In genomic region chr5:100496296-100496695, GRCh38 we compare ENCODE assay signal across 17 cellular contexts.
"Had no signal": no experiment of that assay in that cellular context is flagged by ENCODE, and none has a peak within 500 bp of the region (broad histone marks: within the 10 kb centered on the region; RNA-seq: fewer than 3 reads in every experiment).

No MANE protein-coding gene starts in this region.

- H3K4me3 Mint-ChIP-seq: activated T-helper 1 cell treated with anti-CD3 and anti-CD28 coated beads, Interleukin-12 subunit alpha, Interleukin-12 subunit beta, Interleukin-2, Interleukin-4 antibody, amounts not matched to agents 30 ng/mL and 10 ng/mL and 1 ng/mL, durations not matched to agents 14 hours and 24 hours and 36 hours; natural killer cell; stimulated activated naive CD8-positive, alpha-beta T cell treated with anti-CD3 and anti-CD28 coated beads, Interleukin-15, amount 100 ng/mL, for 72 hours had no signal

- H3K27me3 Mint-ChIP-seq: stimulated activated naive CD8-positive, alpha-beta T cell treated with anti-CD3 and anti-CD28 coated beads, Interleukin-15, amount 100 ng/mL, for 72 hours had no signal

- H3K9me3 Mint-ChIP-seq: activated T-helper 1 cell treated with anti-CD3 and anti-CD28 coated beads, Interleukin-12 subunit alpha, Interleukin-12 subunit beta, Interleukin-2, Interleukin-4 antibody, amounts not matched to agents 30 ng/mL and 10 ng/mL and 1 ng/mL, durations not matched to agents 14 hours and 24 hours and 36 hours; natural killer cell; stimulated activated naive CD8-positive, alpha-beta T cell treated with anti-CD3 and anti-CD28 coated beads, Interleukin-15, amount 100 ng/mL, for 72 hours had no signal

- H3K79me2 ChIP-seq: parathyroid adenoma had no signal

- DNase-seq: activated CD4-positive, CD25-positive, alpha-beta regulatory T cell treated with anti-CD3 and anti-CD28 coated beads, Interleukin-2, amount 50 U/mL, for 72 hours; foreskin fibroblast; glutamatergic neuron; hypothalamus; left ventricle myocardium superior; mesenchymal stem cell; natural killer cell; sigmoid colon; stimulated activated CD4-positive, alpha-beta T cell treated with anti-CD3 and anti-CD28 coated beads, Interleukin-1b, Interleukin-23, amount 100 ng/mL, for 48 hours; stimulated activated naive CD8-positive, alpha-beta T cell treated with anti-CD3 and anti-CD28 coated beads, Interleukin-15, amount 100 ng/mL, for 72 hours; testis; upper lobe of left lung had no signal

- H3K4me3 ChIP-seq: ascending aorta, sigmoid colon, testis, upper lobe of left lung had no signal

- H3K27ac ChIP-seq: ascending aorta, neutrophil, parathyroid adenoma, sigmoid colon, testis, upper lobe of left lung had no signal

- H3K27me3 ChIP-seq: ascending aorta, neutrophil, sigmoid colon, testis, upper lobe of left lung had no signal

- H2AFZ ChIP-seq: parathyroid adenoma had no signal

- H3K4me1 Mint-ChIP-seq: natural killer cell; stimulated activated naive CD8-positive, alpha-beta T cell treated with anti-CD3 and anti-CD28 coated beads, Interleukin-15, amount 100 ng/mL, for 72 hours had no signal

- H3K9ac ChIP-seq: parathyroid adenoma had no signal

- H3K36me3 Mint-ChIP-seq: natural killer cell had no signal

- H3K4me1 ChIP-seq: ascending aorta, parathyroid adenoma, sigmoid colon, testis had no signal

- H3K9me3 ChIP-seq: ascending aorta, neutrophil, sigmoid colon, testis, upper lobe of left lung had no signal

- H3K36me3 ChIP-seq: ascending aorta, neutrophil, sigmoid colon, upper lobe of left lung had no signal

- H3K27ac Mint-ChIP-seq: activated T-helper 1 cell treated with anti-CD3 and anti-CD28 coated beads, Interleukin-12 subunit alpha, Interleukin-12 subunit beta, Interleukin-2, Interleukin-4 antibody, amounts not matched to agents 30 ng/mL and 10 ng/mL and 1 ng/mL, durations not matched to agents 14 hours and 24 hours and 36 hours; natural killer cell; stimulated activated naive CD8-positive, alpha-beta T cell treated with anti-CD3 and anti-CD28 coated beads, Interleukin-15, amount 100 ng/mL, for 72 hours had no signal

- FAIRE-seq: colon had no signal
